21 cellular contexts compared by ENCODE assay signal in the genomic region with DNA sequence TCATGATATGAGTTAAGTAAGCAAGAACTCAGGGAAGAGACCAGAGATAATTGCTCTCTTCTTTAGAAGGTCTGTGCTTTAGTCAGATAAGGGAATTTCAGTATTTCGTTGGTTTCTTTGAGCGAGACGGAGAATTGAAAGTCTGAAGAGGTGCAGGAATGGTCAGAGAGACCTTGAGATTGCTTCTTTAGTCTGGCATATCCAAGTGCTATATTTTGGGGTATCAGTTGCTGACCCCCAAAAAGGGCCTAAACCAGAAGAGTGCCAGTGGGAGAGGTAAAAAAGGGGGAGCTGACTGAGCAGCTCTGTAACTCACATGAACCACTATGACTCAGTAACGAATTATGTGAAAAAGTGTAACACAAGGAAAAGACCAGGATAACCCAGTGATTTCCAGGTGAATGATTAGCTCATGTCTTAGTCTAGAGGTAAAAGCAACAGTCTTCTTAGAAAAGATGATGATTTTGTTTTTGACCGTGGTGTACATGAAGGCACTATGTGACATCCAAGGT.
DNase-seq lines count a peak whose midpoint lies in the region; ATAC-seq and TF ChIP-seq lines count a peak whose summit lies in the region.
"Had no signal": no experiment of that assay in that cellular context is flagged by ENCODE, and none has a peak within 500 bp of the region (broad histone marks: within the 10 kb centered on the region; RNA-seq: fewer than 3 reads in every experiment).

No MANE protein-coding gene starts in this region.

- no peaks in the 10 kb centered on the region for H3K27me3 ChIP-seq in right lobe of liver

- DNase-seq in Caki2 (ENCODE audit: low read depth) (peak; percentile 32), epithelial cell of proximal tubule (ENCODE audit: low read depth) (peak; percentile 39), kidney tubule cell (ENCODE audit: low spot score) (peak; percentile 72), right lobe of liver (no peak), dermis blood vessel endothelial cell (no peak), NCI-H1436 (lab: John Stamatoyannopoulos, UW) (no peak), NCI-H82 (lab: John Stamatoyannopoulos, UW) (no peak), NCI-H2029 treated with DMSO at 0.1 percent for 48 hours (lab: John Stamatoyannopoulos, UW) (no peak)
- DNase-seq: 8988T; C1 segment of cervical spinal cord; CD4-positive, alpha-beta memory T cell; COR-L47; DMS153; DMS79; EL; GDM1; GM23248; H7; HCEC 1CT had no signal

- TF ChIP-seq CTCF in epithelial cell of proximal tubule (conservative IDR thresholded peaks at IDR 0.05; ENCODE audit: low read depth, low read length) (no peak), right lobe of liver (IDR thresholded peaks at IDR 0.05) (no peak)

- H3K4me1 ChIP-seq in right lobe of liver, result peaks cover 0 to 10% (median 0%) of the 10 kb centered on the region in 4 donors
- H3K4me1 ChIP-seq: A549 had no signal

- in situ Hi-C loops in Caki2 (cut with HindIII; ENCODE audit: low pct_unique_long_range_greater_than_20kb, low sequenced_read_pairs), result no loop called here

- ATAC-seq in right lobe of liver, result peak in 1 of 4 donors; percentile 62
- ATAC-seq: A549, GM12878 had no signal

- WGBS in right lobe of liver (ENCODE audit: insufficient coverage, low coverage, low lambda C conversion rate, missing lambda C conversion rate), result 79% methylated on average over 5 of the region's 5 CpGs

- no peak for TF ChIP-seq POLR2A in right lobe of liver (IDR thresholded peaks at IDR 0.05)

- intact Hi-C loops in right lobe of liver (cut with DNase I), result no loop called here

- H3K4me3 ChIP-seq in epithelial cell of proximal tubule (ENCODE audit: low read depth, low read length) (no peak overlapping the region), right lobe of liver (no peak overlapping the region)
- H3K4me3 ChIP-seq: A549, GM12878, GM23248 had no signal

- H3K27ac ChIP-seq in right lobe of liver, result peak overlapping the region; percentile 57 to 78 (median 76)
- H3K27ac ChIP-seq: A549, GM23248 had no signal

- no peaks in the 10 kb centered on the region for H3K9me3 ChIP-seq in right lobe of liver

- H3K36me3 ChIP-seq in right lobe of liver, result no peaks in the 10 kb centered on the region

Comparison
In these comparisons a context has a peak if more than half of its experiments do, and no peak if none do; other contexts are left out.
1. DNase-seq: peak in Caki2 (single experiment), epithelial cell of proximal tubule (single experiment) and kidney tubule cell (single experiment); none in right lobe of liver (0 of 3), dermis blood vessel endothelial cell (single experiment), NCI-H1436 (single experiment), NCI-H82 (single experiment) and NCI-H2029 treated with DMSO at 0.1 percent for 48 hours (single experiment).